ENCODE assay signal across 1 cellular context in the genomic region with DNA sequence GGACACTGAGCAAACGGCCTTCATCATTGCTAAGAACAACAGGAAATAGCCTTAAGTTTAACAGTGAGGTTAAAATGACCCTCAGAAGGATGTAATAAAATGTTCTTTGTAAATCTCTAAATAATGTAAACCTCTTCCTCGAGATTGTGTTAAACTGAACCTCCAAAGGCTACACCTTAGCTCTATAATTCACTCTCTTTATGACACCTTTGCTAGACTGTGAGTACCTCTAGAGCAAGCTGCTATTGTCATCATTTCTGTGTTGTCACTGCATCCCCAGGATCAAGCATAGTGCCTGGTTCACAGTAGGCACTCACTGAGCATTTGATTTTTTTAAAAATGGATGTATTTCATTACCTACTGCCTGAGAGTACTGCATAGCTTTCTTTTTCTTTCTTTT.
TF ChIP-seq lines count a peak whose summit lies in the region.

No MANE protein-coding gene starts in this region.

TF ChIP-seq in A549, 52 proteins besides CTCF, POLR2A, EP300 and RAD21 (continued from another document):
- TF ChIP-seq, protein P1, sequence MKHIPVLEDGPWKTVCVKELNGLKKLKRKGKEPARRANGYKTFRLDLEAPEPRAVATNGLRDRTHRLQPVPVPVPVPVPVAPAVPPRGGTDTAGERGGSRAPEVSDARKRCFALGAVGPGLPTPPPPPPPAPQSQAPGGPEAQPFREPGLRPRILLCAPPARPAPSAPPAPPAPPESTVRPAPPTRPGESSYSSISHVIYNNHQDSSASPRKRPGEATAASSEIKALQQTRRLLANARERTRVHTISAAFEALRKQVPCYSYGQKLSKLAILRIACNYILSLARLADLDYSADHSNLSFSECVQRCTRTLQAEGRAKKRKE (CRISPR knock-in tag; IDR thresholded peaks at IDR 0.05; ENCODE audit: low read depth) = no peak
- TF ChIP-seq MAZ (IDR thresholded peaks at IDR 0.05; ENCODE audit: borderline replicate concordance, low read depth, low read length) = no peak
- TF ChIP-seq BHLHE40 (IDR thresholded peaks at IDR 0.05; ENCODE audit: low read depth, low read length) = no peak
- no peak for TF ChIP-seq CHD4 (IDR thresholded peaks at IDR 0.05; ENCODE audit: borderline replicate concordance)
- TF ChIP-seq CHD2 (IDR thresholded peaks at IDR 0.05; ENCODE audit: low read length, partially characterized antibody) = no peak
- TF ChIP-seq MAFK (IDR thresholded peaks at IDR 0.05; ENCODE audit: partially characterized antibody) = no peak
- no peak for TF ChIP-seq RNF2 (IDR thresholded peaks at IDR 0.05; ENCODE audit: borderline replicate concordance, low read depth)
- no peak for TF ChIP-seq HOXA7 (CRISPR knock-in tag; IDR thresholded peaks at IDR 0.05)
- TF ChIP-seq KDM1A (IDR thresholded peaks at IDR 0.05; ENCODE audit: low read depth) = no peak
